Comparison of ENCODE assay signal across 8 cellular contexts in the genomic region with DNA sequence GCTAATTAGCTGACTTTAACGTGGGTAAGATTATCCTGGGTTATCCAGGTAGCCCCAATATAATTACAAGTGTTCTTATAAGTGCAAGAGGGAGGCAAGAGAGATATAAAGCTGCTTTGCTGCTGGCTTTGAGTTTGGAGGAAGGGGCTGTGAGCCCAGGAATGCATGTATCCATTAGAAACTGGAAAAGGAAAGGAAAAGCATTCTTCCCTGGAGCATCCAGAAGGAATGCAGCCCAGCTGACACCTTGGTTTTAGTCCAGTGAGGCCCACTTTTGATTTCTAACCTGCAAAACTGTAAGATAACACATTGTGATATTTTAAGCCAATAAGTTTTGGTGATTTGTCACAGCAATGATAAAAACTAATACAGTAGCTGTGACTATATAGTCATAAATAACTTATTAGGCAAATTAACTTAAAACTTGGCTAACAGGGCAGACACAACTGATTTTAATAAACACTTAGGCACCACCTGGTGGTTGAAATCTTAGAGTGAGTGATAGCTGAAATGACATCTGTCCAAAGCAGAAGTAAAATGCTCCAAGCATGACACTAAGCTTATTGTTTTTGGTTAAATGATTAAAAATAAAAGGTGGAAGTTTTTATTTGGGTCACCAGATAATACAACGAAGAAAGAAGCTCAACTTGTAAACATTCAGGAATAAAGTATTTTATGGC. TPM values are rescaled to one million over a fixed set of nuclear protein-coding genes. Genes with fewer than 3 reads are reported as not detected.
DNase-seq lines count a peak whose midpoint lies in the region; ATAC-seq, FAIRE-seq and TF ChIP-seq lines count a peak whose summit lies in the region.

No MANE protein-coding gene starts in this region.

- ATAC-seq in GM23338, result peak; percentile 56

- H3K27me3 Mint-ChIP-seq in GM23338 (ENCODE audit: insufficient read depth, low read depth, poor library complexity), result peaks cover 2% of the 10 kb centered on the region
- H3K27me3 Mint-ChIP-seq in endothelial cell (ENCODE audit: unreplicated experiment), result no peaks in the 10 kb centered on the region

- DNase-seq in NCI-H1417 (lab: John Stamatoyannopoulos, UW) (peak in 2 of 3 experiments; percentile 11 to 47), NCI-H1417 treated with DMSO at 0.1 percent for 48 hours (lab: John Stamatoyannopoulos, UW) (no peak), GM23338 (ENCODE audit: low spot score) (peak; percentile 60), NCI-H146 (lab: John Stamatoyannopoulos, UW) (peak; percentile 43), endothelial cell (ENCODE audit: low spot score) (no peak), transverse colon (no peak), T-helper 1 cell (no peak), urothelium cell line (ENCODE audit: low spot score) (no peak)

- H3K4me3 Mint-ChIP-seq in GM23338 (no peak overlapping the region), endothelial cell (ENCODE audit: unreplicated experiment) (no peak overlapping the region)

- WGBS in transverse colon (ENCODE audit: low coverage in 1 of 2), 2 donors, result 21 to 31% methylated on average over 2 of the region's 2 CpGs

- no peaks in the 10 kb centered on the region; the same call in 1 of the 2 replicates for H3K9me2 ChIP-seq in GM23338 (ENCODE audit: insufficient read depth)

- H3K36me3 Mint-ChIP-seq in GM23338 (ENCODE audit: low read depth) (no peaks in the 10 kb centered on the region), endothelial cell (ENCODE audit: low read depth, unreplicated experiment) (no peaks in the 10 kb centered on the region)

- H3K4me3 ChIP-seq in GM23338 (no peak overlapping the region), transverse colon (no peak overlapping the region)

- no peaks in the 10 kb centered on the region for H3K9me3 ChIP-seq in transverse colon

- no peak for TF ChIP-seq POLR2A in transverse colon (IDR thresholded peaks at IDR 0.05)

- peaks cover 35% of the 10 kb centered on the region for H3K4me1 ChIP-seq in GM23338 (ENCODE audit: insufficient read depth)
- peaks cover 0 to 18% (median 2%) of the 10 kb centered on the region in 4 donors for H3K4me1 ChIP-seq in transverse colon

- H2AFZ ChIP-seq in GM23338, result no peak overlapping the region

- no peaks in the 10 kb centered on the region for H3K36me3 ChIP-seq in GM23338 (ENCODE audit: insufficient read depth)
- H3K36me3 ChIP-seq in transverse colon, result no peaks in the 10 kb centered on the region

- no peaks in the 10 kb centered on the region for H3F3A ChIP-seq in GM23338 (replicated peaks; ENCODE audit: low read depth)

- TF ChIP-seq CTCF in GM23338 (conservative IDR thresholded peaks at IDR 0.05; ENCODE audit: low read depth in 2 of 2), result peak; percentile 46 to 69
- peak; percentile 34 for TF ChIP-seq CTCF in endothelial cell (IDR thresholded peaks at IDR 0.05; ENCODE audit: unreplicated experiment)
- peak; percentile 34 to 55 (median 38) for TF ChIP-seq CTCF in transverse colon (IDR thresholded peaks at IDR 0.05)

- no peaks in the 10 kb centered on the region for H4K20me1 ChIP-seq in GM23338 (replicated peaks; ENCODE audit: insufficient read depth)

- H3K4me1 Mint-ChIP-seq in GM23338 (peaks cover 41% of the 10 kb centered on the region), endothelial cell (ENCODE audit: unreplicated experiment) (no peaks in the 10 kb centered on the region)

- H3K9me3 Mint-ChIP-seq in GM23338 (no peaks in the 10 kb centered on the region), endothelial cell (ENCODE audit: unreplicated experiment) (no peaks in the 10 kb centered on the region)

- H3K27me3 ChIP-seq in GM23338 (ENCODE audit: insufficient read depth) (no peaks in the 10 kb centered on the region), transverse colon (no peaks in the 10 kb centered on the region)

- intact Hi-C loops in transverse colon (cut with DNase I; ENCODE audit: low total_unique reads), result no loop called here

- in situ Hi-C loops in transverse colon (cut with MboI; ENCODE audit: low pct_ligation_motif_present in 1 of 4, low pct_unique_long_range_greater_than_20kb in 1 of 4, low sequenced_read_pairs in 3 of 4), result no loop called here

- no peak for TF ChIP-seq EP300 in transverse colon (IDR thresholded peaks at IDR 0.05; ENCODE audit: low read depth)

- peak overlapping the region; percentile 61 for H3K27ac ChIP-seq in GM23338 (ENCODE audit: low read depth)
- H3K27ac ChIP-seq in transverse colon, result no peak overlapping the region

- peak overlapping the region; percentile 57; the same call in 1 of the 2 replicates for H3K4me2 ChIP-seq in GM23338

- H3K79me2 ChIP-seq in GM23338 (replicated peaks; ENCODE audit: insufficient read depth), result no peaks in the 10 kb centered on the region

- H3K27ac Mint-ChIP-seq in GM23338 (no peak overlapping the region), endothelial cell (ENCODE audit: unreplicated experiment) (no peak overlapping the region)

- FAIRE-seq in urothelium cell line (lab: Jason Lieb, UNC), result no peak

TF ChIP-seq in GM23338, 12 proteins besides CTCF, POLR2A, EP300 and RAD21:
- TF ChIP-seq, protein P1, sequence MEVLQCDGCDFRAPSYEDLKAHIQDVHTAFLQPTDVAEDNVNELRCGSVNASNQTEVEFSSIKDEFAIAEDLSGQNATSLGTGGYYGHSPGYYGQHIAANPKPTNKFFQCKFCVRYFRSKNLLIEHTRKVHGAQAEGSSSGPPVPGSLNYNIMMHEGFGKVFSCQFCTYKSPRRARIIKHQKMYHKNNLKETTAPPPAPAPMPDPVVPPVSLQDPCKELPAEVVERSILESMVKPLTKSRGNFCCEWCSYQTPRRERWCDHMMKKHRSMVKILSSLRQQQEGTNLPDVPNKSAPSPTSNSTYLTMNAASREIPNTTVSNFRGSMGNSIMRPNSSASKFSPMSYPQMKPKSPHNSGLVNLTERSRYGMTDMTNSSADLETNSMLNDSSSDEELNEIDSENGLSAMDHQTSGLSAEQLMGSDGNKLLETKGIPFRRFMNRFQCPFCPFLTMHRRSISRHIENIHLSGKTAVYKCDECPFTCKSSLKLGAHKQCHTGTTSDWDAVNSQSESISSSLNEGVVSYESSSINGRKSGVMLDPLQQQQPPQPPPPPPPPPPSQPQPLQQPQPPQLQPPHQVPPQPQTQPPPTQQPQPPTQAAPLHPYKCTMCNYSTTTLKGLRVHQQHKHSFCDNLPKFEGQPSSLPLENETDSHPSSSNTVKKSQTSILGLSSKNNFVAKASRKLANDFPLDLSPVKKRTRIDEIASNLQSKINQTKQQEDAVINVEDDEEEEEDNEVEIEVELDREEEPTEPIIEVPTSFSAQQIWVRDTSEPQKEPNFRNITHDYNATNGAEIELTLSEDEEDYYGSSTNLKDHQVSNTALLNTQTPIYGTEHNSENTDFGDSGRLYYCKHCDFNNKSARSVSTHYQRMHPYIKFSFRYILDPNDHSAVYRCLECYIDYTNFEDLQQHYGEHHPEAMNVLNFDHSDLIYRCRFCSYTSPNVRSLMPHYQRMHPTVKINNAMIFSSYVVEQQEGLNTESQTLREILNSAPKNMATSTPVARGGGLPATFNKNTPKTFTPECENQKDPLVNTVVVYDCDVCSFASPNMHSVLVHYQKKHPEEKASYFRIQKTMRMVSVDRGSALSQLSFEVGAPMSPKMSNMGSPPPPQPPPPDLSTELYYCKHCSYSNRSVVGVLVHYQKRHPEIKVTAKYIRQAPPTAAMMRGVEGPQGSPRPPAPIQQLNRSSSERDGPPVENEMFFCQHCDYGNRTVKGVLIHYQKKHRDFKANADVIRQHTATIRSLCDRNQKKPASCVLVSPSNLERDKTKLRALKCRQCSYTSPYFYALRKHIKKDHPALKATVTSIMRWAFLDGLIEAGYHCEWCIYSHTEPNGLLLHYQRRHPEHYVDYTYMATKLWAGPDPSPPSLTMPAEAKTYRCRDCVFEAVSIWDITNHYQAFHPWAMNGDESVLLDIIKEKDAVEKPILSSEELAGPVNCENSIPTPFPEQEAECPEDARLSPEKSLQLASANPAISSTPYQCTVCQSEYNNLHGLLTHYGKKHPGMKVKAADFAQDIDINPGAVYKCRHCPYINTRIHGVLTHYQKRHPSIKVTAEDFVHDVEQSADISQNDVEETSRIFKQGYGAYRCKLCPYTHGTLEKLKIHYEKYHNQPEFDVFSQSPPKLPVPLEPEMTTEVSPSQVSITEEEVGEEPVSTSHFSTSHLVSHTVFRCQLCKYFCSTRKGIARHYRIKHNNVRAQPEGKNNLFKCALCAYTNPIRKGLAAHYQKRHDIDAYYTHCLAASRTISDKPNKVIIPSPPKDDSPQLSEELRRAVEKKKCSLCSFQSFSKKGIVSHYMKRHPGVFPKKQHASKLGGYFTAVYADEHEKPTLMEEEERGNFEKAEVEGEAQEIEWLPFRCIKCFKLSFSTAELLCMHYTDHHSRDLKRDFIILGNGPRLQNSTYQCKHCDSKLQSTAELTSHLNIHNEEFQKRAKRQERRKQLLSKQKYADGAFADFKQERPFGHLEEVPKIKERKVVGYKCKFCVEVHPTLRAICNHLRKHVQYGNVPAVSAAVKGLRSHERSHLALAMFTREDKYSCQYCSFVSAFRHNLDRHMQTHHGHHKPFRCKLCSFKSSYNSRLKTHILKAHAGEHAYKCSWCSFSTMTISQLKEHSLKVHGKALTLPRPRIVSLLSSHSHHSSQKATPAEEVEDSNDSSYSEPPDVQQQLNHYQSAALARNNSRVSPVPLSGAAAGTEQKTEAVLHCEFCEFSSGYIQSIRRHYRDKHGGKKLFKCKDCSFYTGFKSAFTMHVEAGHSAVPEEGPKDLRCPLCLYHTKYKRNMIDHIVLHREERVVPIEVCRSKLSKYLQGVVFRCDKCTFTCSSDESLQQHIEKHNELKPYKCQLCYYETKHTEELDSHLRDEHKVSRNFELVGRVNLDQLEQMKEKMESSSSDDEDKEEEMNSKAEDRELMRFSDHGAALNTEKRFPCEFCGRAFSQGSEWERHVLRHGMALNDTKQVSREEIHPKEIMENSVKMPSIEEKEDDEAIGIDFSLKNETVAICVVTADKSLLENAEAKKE (CRISPR knock-in tag; IDR thresholded peaks at IDR 0.05), result no peak
- TF ChIP-seq EZH2 (IDR thresholded peaks at IDR 0.05; ENCODE audit: low read depth, unreplicated experiment), result no peak
- no peak for TF ChIP-seq NANOG (IDR thresholded peaks at IDR 0.05; ENCODE audit: borderline replicate concordance)
- TF ChIP-seq ZNF114 (CRISPR knock-in tag; IDR thresholded peaks at IDR 0.05), result no peak
- TF ChIP-seq ZNF331 (CRISPR knock-in tag; IDR thresholded peaks at IDR 0.05; ENCODE audit: low read depth), result no peak

RNA-seq across cellular contexts. Expression of a gene that starts 35.6 kb away (rescaled TPM):
- total RNA-seq in GM23338 (2014; rRNA removed; shearing (Covaris generic)), result not detected in 2 replicates
- not detected in 2 replicates for polyA plus RNA-seq in GM23338 (2016; fragmentation: Nextera tagmentation; extraction: Ambion mirVana)
- total RNA-seq in endothelial cell (ENCODE audit: unreplicated experiment), result not detected
- total RNA-seq in transverse colon, result 1 to 10 TPM in 3 of 4 donors, not detected in 1; 2.0 to 3.5 (median 3.0) TPM

RNA-seq across cellular contexts. Expression of a gene that starts 47.8 kb away (rescaled TPM):
- total RNA-seq in GM23338 (2014; rRNA removed; shearing (Covaris generic)), result not detected in 2 replicates
- not detected in 2 replicates for polyA plus RNA-seq in GM23338 (2016; fragmentation: Nextera tagmentation; extraction: Ambion mirVana)
- total RNA-seq in endothelial cell (ENCODE audit: unreplicated experiment) (12.1 TPM), transverse colon (not detected)

Comparison
In these comparisons a context has a peak if more than half of its experiments do, and no peak if none do; other contexts are left out.
1. DNase-seq: peak in NCI-H1417 (2 of 3), GM23338 (single experiment) and NCI-H146 (single experiment); none in NCI-H1417 treated with DMSO at 0.1 percent for 48 hours (single experiment), endothelial cell (single experiment), transverse colon (single experiment), T-helper 1 cell (0 of 5) and urothelium cell line (single experiment).
2. RNA of a gene that starts 47.8 kb away (total RNA-seq): 12.1 TPM in endothelial cell (single experiment); not detected in GM23338 and not detected in transverse colon; every median in the first group is over 10 times any median in the second.
3. Peak in every context shown above with its lines, with median percentiles within 50 percentile points of each other: CTCF ChIP-seq.